ENCODE assay signal across 1 cellular context in genomic region chr5:1521671-1522600, GRCh38.
TF ChIP-seq lines count a peak whose summit lies in the region.

No MANE protein-coding gene starts in this region.

TF ChIP-seq in HepG2, 621 proteins besides CTCF, POLR2A, EP300 and RAD21 (continued from another document):
- TF ChIP-seq FUBP1 (CRISPR knock-in tag; IDR thresholded peaks at IDR 0.05; ENCODE audit: borderline replicate concordance) (no peak), ZNF296 (CRISPR knock-in tag; conservative IDR thresholded peaks at IDR 0.05) (no peak), ZNF207 (IDR thresholded peaks at IDR 0.05; ENCODE audit: borderline replicate concordance) (no peak), PATZ1 (CRISPR knock-in tag; IDR thresholded peaks at IDR 0.05) (peak; percentile 18; the same call in 1 of the 2 replicates), TRIM24 (CRISPR knock-in tag; IDR thresholded peaks at IDR 0.05) (no peak), ZNF800 (CRISPR knock-in tag; IDR thresholded peaks at IDR 0.05) (no peak), ZNF737 (CRISPR knock-in tag; IDR thresholded peaks at IDR 0.05; ENCODE audit: borderline replicate concordance) (no peak), KLF16 (CRISPR knock-in tag; IDR thresholded peaks at IDR 0.05) (no peak), ZNF609 (CRISPR knock-in tag; IDR thresholded peaks at IDR 0.05; ENCODE audit: borderline replicate concordance) (no peak), FOXO4 (CRISPR knock-in tag; conservative IDR thresholded peaks at IDR 0.05) (no peak), NR0B2 (CRISPR knock-in tag; IDR thresholded peaks at IDR 0.05) (no peak)
